In genomic region chr18:1092228-1092627, GRCh38 we compare ENCODE assay signal across 16 cellular contexts.
A peak's percentile ranks its signal among the peaks of the same experiment; 100 is the strongest.
DNase-seq lines count a peak whose midpoint lies in the region; ATAC-seq, FAIRE-seq and TF ChIP-seq lines count a peak whose summit lies in the region.
"Had no signal": no experiment of that assay in that cellular context is flagged by ENCODE, and none has a peak within 500 bp of the region (broad histone marks: within the 10 kb centered on the region; RNA-seq: fewer than 3 reads in every experiment).

No MANE protein-coding gene starts in this region.

- H4K20me1 ChIP-seq in GM23338 (replicated peaks; ENCODE audit: insufficient read depth), result no peaks in the 10 kb centered on the region
- H4K20me1 ChIP-seq in MM.1S (ENCODE audit: insufficient read depth, low read length), result no peaks in the 10 kb centered on the region
- H4K20me1 ChIP-seq in endothelial cell of umbilical vein (replicated peaks; ENCODE audit: control insufficient read depth, extremely low read depth, insufficient read depth, low read length), result no peaks in the 10 kb centered on the region

- intact Hi-C loops in endothelial cell of umbilical vein (cut with micrococcal nuclease), result no loop called here
- intact Hi-C loops in pancreas (cut with DNase I), result no loop called here

- H3K27me3 Mint-ChIP-seq in GM23338 (ENCODE audit: insufficient read depth, low read depth, poor library complexity), result no peaks in the 10 kb centered on the region

- H3K9me3 Mint-ChIP-seq in GM23338, result peaks cover 33% of the 10 kb centered on the region

- H3K4me1 Mint-ChIP-seq in GM23338, result peaks cover 27% of the 10 kb centered on the region

- no peak overlapping the region for H2AFZ ChIP-seq in GM23338
- no peak overlapping the region for H2AFZ ChIP-seq in MM.1S (ENCODE audit: low read length)
- no peak overlapping the region for H2AFZ ChIP-seq in endothelial cell of umbilical vein (ENCODE audit: low read depth, low read length)

- no peaks in the 10 kb centered on the region for H3K9me1 ChIP-seq in endothelial cell of umbilical vein (replicated peaks; ENCODE audit: control insufficient read depth, extremely low read depth, insufficient read depth, low read length)

- TF ChIP-seq POLR2A in endothelial cell of umbilical vein (IDR thresholded peaks at IDR 0.05; ENCODE audit: low read depth, low read length), result no peak

- H3K27ac ChIP-seq in GM23338 (ENCODE audit: low read depth) (0 out of 2 replicates have a peak overlapping the region, but pooled peaks have one; percentile 0), MM.1S (ENCODE audit: low read length) (no peak overlapping the region), endothelial cell of umbilical vein (ENCODE audit: insufficient read depth, low read depth, low read length) (no peak overlapping the region), pancreas (no peak overlapping the region)
- H3K27ac ChIP-seq: left lung, SJCRH30 had no signal

- H3K4me3 ChIP-seq in GM23338, result no peak overlapping the region
- H3K4me3 ChIP-seq in MM.1S (ENCODE audit: low read length), result no peak overlapping the region
- H3K4me3 ChIP-seq in endothelial cell of umbilical vein (replicated peaks in 1 of 3; ENCODE audit: insufficient read depth in 1 of 3, low read depth in 1 of 3, low read length in 3 of 3), result no peak overlapping the region
- H3K4me3 ChIP-seq in pancreas, result no peak overlapping the region
- H3K4me3 ChIP-seq: left lung, SJCRH30 had no signal

- H3K4me3 Mint-ChIP-seq in GM23338, result no peak overlapping the region

- peaks cover 33% of the 10 kb centered on the region for H3K36me3 Mint-ChIP-seq in GM23338 (ENCODE audit: low read depth)

- H3K27ac Mint-ChIP-seq in GM23338, result no peak overlapping the region

- H3K4me1 ChIP-seq in GM23338 (ENCODE audit: insufficient read depth), result peaks cover 32% of the 10 kb centered on the region
- no peaks in the 10 kb centered on the region for H3K4me1 ChIP-seq in MM.1S (ENCODE audit: low read length)
- no peaks in the 10 kb centered on the region for H3K4me1 ChIP-seq in endothelial cell of umbilical vein (ENCODE audit: control insufficient read depth, extremely low read depth, insufficient read depth, low read length)
- H3K4me1 ChIP-seq in pancreas, result no peaks in the 10 kb centered on the region
- H3K4me1 ChIP-seq: Caco-2, left lung, SJCRH30 had no signal

- CTCF ChIA-PET in endothelial cell of umbilical vein (lab: Charles Lee), result no interaction called here

- H3K36me3 ChIP-seq in GM23338 (ENCODE audit: insufficient read depth) (no peaks in the 10 kb centered on the region), MM.1S (replicated peaks; ENCODE audit: insufficient read depth, low read length) (no peaks in the 10 kb centered on the region), endothelial cell of umbilical vein (ENCODE audit: control insufficient read depth in 2 of 2, extremely low read depth in 1 of 2, insufficient read depth in 2 of 2, low read length in 2 of 2) (no peaks in the 10 kb centered on the region), pancreas (no peaks in the 10 kb centered on the region)
- H3K36me3 ChIP-seq: left lung, SJCRH30 had no signal

- FAIRE-seq in endothelial cell of umbilical vein (lab: Jason Lieb, UNC) (peak; percentile 49), pancreas (lab: Jason Lieb, UNC) (no peak)
- FAIRE-seq: GM12892, HTR-8/SVneo had no signal

- H3K9ac ChIP-seq in MM.1S (ENCODE audit: low read length), result no peak overlapping the region
- no peak overlapping the region for H3K9ac ChIP-seq in endothelial cell of umbilical vein (replicated peaks; ENCODE audit: extremely low read depth, insufficient read depth, low read length)

- H3K9me2 ChIP-seq in GM23338 (ENCODE audit: insufficient read depth), result no peaks in the 10 kb centered on the region
- H3K9me2 ChIP-seq in MM.1S (replicated peaks; ENCODE audit: insufficient read depth, low read length), result no peaks in the 10 kb centered on the region

- H3K27me3 ChIP-seq in GM23338 (ENCODE audit: insufficient read depth) (no peaks in the 10 kb centered on the region), MM.1S (replicated peaks; ENCODE audit: insufficient read depth, low read length) (no peaks in the 10 kb centered on the region), endothelial cell of umbilical vein (ENCODE audit: control insufficient read depth in 2 of 2, insufficient read depth in 2 of 2, low read length in 2 of 2) (no peaks in the 10 kb centered on the region), pancreas (no peaks in the 10 kb centered on the region)
- H3K27me3 ChIP-seq: left lung, SJCRH30 had no signal

- dilution Hi-C loops in endothelial cell of umbilical vein (cut with MboI; ENCODE audit: extremely low pct_ligation_motif_present, low sequenced_read_pairs), result no loop called here

- no peaks in the 10 kb centered on the region for H3F3A ChIP-seq in GM23338 (replicated peaks; ENCODE audit: low read depth)
- no peaks in the 10 kb centered on the region for H3F3A ChIP-seq in MM.1S (ENCODE audit: insufficient read depth, low read length)

- H3K4me2 ChIP-seq in GM23338 (no peak overlapping the region), MM.1S (ENCODE audit: low read depth, low read length) (no peak overlapping the region), endothelial cell of umbilical vein (ENCODE audit: insufficient read depth, low read length) (no peak overlapping the region)

- DNase-seq in GM23338 (ENCODE audit: low spot score), result peak; percentile 75
- DNase-seq in MM.1S, result peak; percentile 19
- peak; percentile 1 for DNase-seq in endothelial cell of umbilical vein (ENCODE audit: low read depth, low spot score)
- DNase-seq in pancreas, result peak in 1 of 6 donors; percentile 30
- no peak for DNase-seq in activated naive CD4-positive, alpha-beta T cell treated with Interleukin-2 at 50 U/mL for 16 hours
- DNase-seq: activated gamma-delta T cell; GDM1; left lung; NCI-H187; stimulated activated CD4-positive, alpha-beta T cell treated with anti-CD3 and anti-CD28 coated beads, Interleukin-2, amount 100 ng/mL, for 48 hours had no signal

- WGBS in pancreas, 2 donors, result 56 to 59% methylated on average over 5 of the region's 5 CpGs

- ATAC-seq in GM23338, result peak; percentile 84
- ATAC-seq in pancreas, result peak in 3 of 4 donors; percentile 67 to 72 (median 68)
- no peak for ATAC-seq in GM18867 (IDR thresholded peaks at IDR 0.05; ENCODE audit: unreplicated experiment)
- ATAC-seq in GM19328 (IDR thresholded peaks at IDR 0.05; ENCODE audit: unreplicated experiment), result no peak
- ATAC-seq: left lung had no signal

- H3K9me3 ChIP-seq in MM.1S (replicated peaks; ENCODE audit: insufficient read depth, low read length) (no peaks in the 10 kb centered on the region), endothelial cell of umbilical vein (replicated peaks; ENCODE audit: control insufficient read depth, insufficient read depth, low read length) (no peaks in the 10 kb centered on the region), pancreas (no peaks in the 10 kb centered on the region)
- H3K9me3 ChIP-seq: SJCRH30 had no signal

- TF ChIP-seq CTCF in GM23338 (conservative IDR thresholded peaks at IDR 0.05; ENCODE audit: low read depth in 2 of 2) (no peak), MM.1S (IDR thresholded peaks at IDR 0.05; ENCODE audit: low read length) (no peak), endothelial cell of umbilical vein (IDR thresholded peaks at IDR 0.05; ENCODE audit: extremely low read depth in 1 of 2, insufficient read depth in 1 of 2, low read depth in 1 of 2, low read length in 2 of 2) (no peak), pancreas (IDR thresholded peaks at IDR 0.05) (no peak)

- no peaks in the 10 kb centered on the region for H3K79me2 ChIP-seq in GM23338 (replicated peaks; ENCODE audit: insufficient read depth)
- no peaks in the 10 kb centered on the region for H3K79me2 ChIP-seq in MM.1S (ENCODE audit: low read length)
- no peaks in the 10 kb centered on the region for H3K79me2 ChIP-seq in endothelial cell of umbilical vein (ENCODE audit: control insufficient read depth, insufficient read depth, low read length)

- POLR2A ChIA-PET in endothelial cell of umbilical vein (lab: Charles Lee), result no interaction called here

- BruUV-seq in endothelial cell of umbilical vein (replicated peaks; lab: Mats Ljungman, UMichigan), result no TSS peak

TF ChIP-seq in endothelial cell of umbilical vein, 7 proteins besides CTCF, POLR2A, EP300 and RAD21:
- TF ChIP-seq MAX (IDR thresholded peaks at IDR 0.05; ENCODE audit: insufficient read depth, insufficient read length) (no peak), MYC (IDR thresholded peaks at IDR 0.05; ENCODE audit: low read depth, low read length) (no peak)

Comparison
In these comparisons a context has a peak if more than half of its experiments do, and no peak if none do; other contexts are left out.
1. ATAC-seq: peak in GM23338 (single experiment) and pancreas (3 of 4); none in GM18867 (single experiment) and GM19328 (single experiment).